In the genomic region with DNA sequence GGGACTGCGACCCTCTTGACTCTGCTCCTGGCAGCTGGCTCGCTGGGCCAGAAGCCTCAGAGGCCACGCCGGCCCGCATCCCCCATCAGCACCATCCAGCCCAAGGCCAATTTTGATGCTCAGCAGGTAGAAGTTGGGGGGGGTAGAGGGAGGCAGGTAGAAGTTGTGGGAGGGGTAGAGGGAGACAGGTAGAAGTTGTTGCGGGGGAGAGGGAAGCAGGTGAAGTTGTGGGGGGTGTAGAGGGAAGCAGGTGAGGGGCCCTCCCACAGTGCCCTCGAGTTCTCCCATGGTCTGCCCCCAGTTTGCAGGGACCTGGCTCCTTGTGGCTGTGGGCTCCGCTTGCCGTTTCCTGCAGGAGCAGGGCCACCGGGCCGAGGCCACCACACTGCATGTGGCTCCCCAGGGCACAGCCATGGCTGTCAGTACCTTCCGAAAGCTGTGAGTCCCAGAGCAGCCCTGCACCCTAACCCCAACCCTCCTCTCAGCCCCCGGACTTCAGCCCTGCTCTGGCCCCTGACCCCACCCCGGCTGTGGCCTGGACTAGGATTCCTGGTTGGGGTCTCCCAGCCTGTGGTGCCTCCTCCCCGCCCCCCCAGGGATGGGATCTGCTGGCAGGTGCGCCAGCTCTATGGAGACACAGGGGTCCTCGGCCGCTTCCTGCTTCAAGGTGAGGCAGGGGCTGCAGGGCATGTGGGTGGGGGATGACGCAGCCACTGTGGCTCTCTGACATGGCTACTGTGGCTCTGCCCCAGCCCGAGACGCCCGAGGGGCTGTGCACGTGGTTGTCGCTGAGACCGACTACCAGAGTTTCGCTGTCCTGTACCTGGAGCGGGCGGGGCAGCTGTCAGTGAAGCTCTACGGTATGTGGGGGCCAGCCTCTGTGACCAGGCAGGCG, we compare ENCODE assay signal across 11 cellular contexts. TPM values are rescaled to one million over a fixed set of nuclear protein-coding genes. Genes with fewer than 3 reads are reported as not detected.
DNase-seq lines count a peak whose midpoint lies in the region; ATAC-seq and TF ChIP-seq lines count a peak whose summit lies in the region.
"Had no signal": no experiment of that assay in that cellular context is flagged by ENCODE, and none has a peak within 500 bp of the region (broad histone marks: within the 10 kb centered on the region; RNA-seq: fewer than 3 reads in every experiment).

No MANE protein-coding gene starts in this region.

- CTCF ChIA-PET in activated CD4-positive, alpha-beta memory T cell treated with anti-CD3 and anti-CD28 coated beads for 36 hours (lab: Charles Lee) = interaction anchor here (0.7 to 3.4 kb wide), 7 partner anchors 14 to 103 kb away, joined by 3 to 13 read pairs (median 5); a partner anchor contains a TSS

- no peaks in the 10 kb centered on the region for H3K27me3 Mint-ChIP-seq in activated CD4-positive, alpha-beta memory T cell treated with anti-CD3 and anti-CD28 coated beads for 36 hours

- peak overlapping the region; percentile 38 for H3K4me3 Mint-ChIP-seq in activated CD4-positive, alpha-beta memory T cell treated with anti-CD3 and anti-CD28 coated beads for 36 hours

- H3K4me1 ChIP-seq in right cardiac atrium (ENCODE audit: control insufficient read depth, insufficient read depth, low read length) (no peaks in the 10 kb centered on the region), gastrocnemius medialis (peaks cover 21 to 60% of the 10 kb centered on the region in 2 donors)

- H3K27me3 ChIP-seq in right cardiac atrium (ENCODE audit: control insufficient read depth, insufficient read depth) (no peaks in the 10 kb centered on the region), gastrocnemius medialis (no peaks in the 10 kb centered on the region)
- H3K27me3 ChIP-seq: thyroid gland had no signal

- intact Hi-C loops in activated CD4-positive, alpha-beta memory T cell treated with anti-CD3 and anti-CD28 coated beads for 36 hours (cut with micrococcal nuclease) = loop anchor here (2.0 to 10.0 kb wide), 3 partner anchors 47 to 103 kb away; a partner anchor contains a TSS
- intact Hi-C loops in right cardiac atrium (cut with DNase I) = loop anchor here in 3 of 4 donors (5.0 to 10.0 kb wide), 7 partner anchors 37 to 151 kb away; a partner anchor contains a TSS
- intact Hi-C loops in gastrocnemius medialis (cut with DNase I; ENCODE audit: low total_unique reads) = loop anchor here (2.0 kb wide), 2 partner anchors 83 to 97 kb away; a partner anchor contains a TSS

- TF ChIP-seq POLR2A in gastrocnemius medialis (IDR thresholded peaks at IDR 0.05) = no peak

- H3K27ac ChIP-seq in right cardiac atrium (ENCODE audit: low read length) (no peak overlapping the region), gastrocnemius medialis (peak overlapping the region; percentile 26 to 96 (median 69))

- peaks cover 0 to 25% of the 10 kb centered on the region in 2 donors for H3K36me3 ChIP-seq in gastrocnemius medialis

- in situ Hi-C loops in gastrocnemius medialis (cut with MboI; ENCODE audit: low sequenced_read_pairs in 4 of 4) = loop anchor here in 2 of 4 donors (10.0 to 25.0 kb wide), 2 partner anchors 89 to 158 kb away; a partner anchor contains a TSS
- in situ Hi-C loops in GM13977 (cut with MboI; ENCODE audit: low pct_unique_long_range_greater_than_20kb, low sequenced_read_pairs, unreplicated experiment) = no loop called here

- no peaks in the 10 kb centered on the region for H3K9me3 Mint-ChIP-seq in activated CD4-positive, alpha-beta memory T cell treated with anti-CD3 and anti-CD28 coated beads for 36 hours
- H3K9me3 Mint-ChIP-seq: CD8-positive, alpha-beta T cell had no signal

- TF ChIP-seq CTCF in gastrocnemius medialis (IDR thresholded peaks at IDR 0.05 in 4 of 5, conservative IDR thresholded peaks at IDR 0.05 in 1 of 5) (no peak), omental fat pad (IDR thresholded peaks at IDR 0.05) (no peak), GM13977 (IDR thresholded peaks at IDR 0.05; ENCODE audit: extremely low read depth, insufficient read depth, missing control alignments) (no peak)

- ATAC-seq in right cardiac atrium = no peak
- no peak for ATAC-seq in gastrocnemius medialis
- ATAC-seq in omental fat pad (ENCODE audit: low FRiP score) = no peak
- ATAC-seq in GM18868 (IDR thresholded peaks at IDR 0.05; ENCODE audit: unreplicated experiment) = no peak

- H3K36me3 Mint-ChIP-seq in activated CD4-positive, alpha-beta memory T cell treated with anti-CD3 and anti-CD28 coated beads for 36 hours = peaks cover 17% of the 10 kb centered on the region

- POLR2A ChIA-PET in activated CD4-positive, alpha-beta memory T cell treated with anti-CD3 and anti-CD28 coated beads for 36 hours (lab: Charles Lee) = interaction anchor here (1.5 kb wide), 1 partner anchor 102 kb away, joined by 3 read pairs; no protein-coding TSS in a partner anchor

- H3K9me3 ChIP-seq in right cardiac atrium (ENCODE audit: control insufficient read depth, low read length) = no peaks in the 10 kb centered on the region
- no peaks in the 10 kb centered on the region for H3K9me3 ChIP-seq in gastrocnemius medialis
- H3K9me3 ChIP-seq: thyroid gland had no signal

- peaks cover 12% of the 10 kb centered on the region for H3K4me1 Mint-ChIP-seq in activated CD4-positive, alpha-beta memory T cell treated with anti-CD3 and anti-CD28 coated beads for 36 hours (ENCODE audit: low read depth)

- WGBS in right cardiac atrium = 89% methylated on average over 30 of the region's 30 CpGs

- DNase-seq in ELF-1 (ENCODE audit: low read depth, low spot score) = peak; percentile 55
- DNase-seq in activated CD4-positive, alpha-beta memory T cell treated with anti-CD3 and anti-CD28 coated beads for 36 hours = no peak
- peak; percentile 50 to 76 (median 68) for DNase-seq in right cardiac atrium
- no peak for DNase-seq in gastrocnemius medialis
- no peak for DNase-seq in omental fat pad (ENCODE audit: low spot score)
- no peak for DNase-seq in GM13977 (ENCODE audit: low spot score)
- no peak for DNase-seq in activated effector memory CD4-positive, alpha-beta T cell treated with Interleukin-2 at 50 U/mL for 16 hours

- H3K4me3 ChIP-seq in right cardiac atrium (ENCODE audit: low read length) (no peak overlapping the region), gastrocnemius medialis (no peak overlapping the region)

- no peak overlapping the region for H3K27ac Mint-ChIP-seq in activated CD4-positive, alpha-beta memory T cell treated with anti-CD3 and anti-CD28 coated beads for 36 hours
- H3K27ac Mint-ChIP-seq: CD8-positive, alpha-beta T cell had no signal

RNA-seq across cellular contexts. Expression of a gene that starts 0.5 kb away (rescaled TPM):
- under 1 TPM; 0.90 to 0.94 TPM for total RNA-seq in activated CD4-positive, alpha-beta memory T cell treated with anti-CD3 and anti-CD28 coated beads for 36 hours
- 1 to 10 TPM; 1.0 to 1.8 (median 1.4) TPM for total RNA-seq in right cardiac atrium
- polyA plus RNA-seq in right cardiac atrium = 1.4 TPM
- total RNA-seq in gastrocnemius medialis = 1 to 10 TPM in 2 of 4 donors, not detected in 2; 1.7 to 5.2 TPM
- total RNA-seq in omental fat pad = 1 to 10 TPM in 1 of 4 donors, not detected in 3; 4.3 TPM
- total RNA-seq: CD8-positive, alpha-beta T cell had no signal

RNA-seq across cellular contexts. Expression of a gene that starts 1.0 kb away (rescaled TPM):
- total RNA-seq in activated CD4-positive, alpha-beta memory T cell treated with anti-CD3 and anti-CD28 coated beads for 36 hours = 10 to 100 TPM; 66.8 to 69.4 TPM
- total RNA-seq in right cardiac atrium = 100 to 1,000 TPM; 108 to 139 (median 120) TPM
- polyA plus RNA-seq in right cardiac atrium = 150 TPM
- 100 to 1,000 TPM; 329 to 469 (median 435) TPM for total RNA-seq in gastrocnemius medialis
- 100 to 1,000 TPM; 154 to 242 (median 185) TPM for total RNA-seq in omental fat pad

RNA-seq across cellular contexts. Expression of a gene that starts 6.5 kb away (rescaled TPM):
- 1 to 10 TPM; 1.6 to 2.1 TPM for total RNA-seq in activated CD4-positive, alpha-beta memory T cell treated with anti-CD3 and anti-CD28 coated beads for 36 hours
- total RNA-seq in right cardiac atrium = 10 to 100 TPM in 3 of 4 donors, 1 to 10 TPM in 1; 9.8 to 21.2 (median 13.1) TPM
- polyA plus RNA-seq in right cardiac atrium = 7.0 TPM
- total RNA-seq in gastrocnemius medialis = not detected
- total RNA-seq in omental fat pad = under 1 TPM in 1 of 4 donors, not detected in 3; 0.46 TPM

RNA-seq across cellular contexts. Expression of a gene that starts 31.7 kb away (rescaled TPM):
- not detected for total RNA-seq in activated CD4-positive, alpha-beta memory T cell treated with anti-CD3 and anti-CD28 coated beads for 36 hours
- total RNA-seq in right cardiac atrium (1,000 to 10,000 TPM; 3,127 to 5,556 (median 4,402) TPM), gastrocnemius medialis (10 to 100 TPM in 3 of 4 donors, 1 to 10 TPM in 1; 2.3 to 35.2 (median 27.0) TPM), omental fat pad (100 to 1,000 TPM in 2 of 4 donors, 10 to 100 TPM in 2; 76.9 to 173 (median 118) TPM)
- 6,981 TPM for polyA plus RNA-seq in right cardiac atrium

RNA-seq across cellular contexts. Expression of a gene that starts 37.2 kb away (rescaled TPM):
- not detected for total RNA-seq in activated CD4-positive, alpha-beta memory T cell treated with anti-CD3 and anti-CD28 coated beads for 36 hours
- total RNA-seq in right cardiac atrium (10 to 100 TPM in 2 of 4 donors, 1 to 10 TPM in 2; 4.3 to 16.7 (median 9.7) TPM), gastrocnemius medialis (under 1 TPM in 1 of 4 donors, not detected in 3; 0.10 TPM), omental fat pad (under 1 TPM in 3 of 4 donors, not detected in 1; 0.28 to 0.47 (median 0.36) TPM)
- 2.4 TPM for polyA plus RNA-seq in right cardiac atrium
- total RNA-seq: MCF 10A had no signal

Comparison
In these comparisons a context has a peak if more than half of its experiments do, and no peak if none do; other contexts are left out.
1. DNase-seq: peak in ELF-1 (single experiment) and right cardiac atrium (3 of 3); none in activated CD4-positive, alpha-beta memory T cell treated with anti-CD3 and anti-CD28 coated beads for 36 hours (single experiment), gastrocnemius medialis (0 of 2), omental fat pad (single experiment), GM13977 (single experiment) and activated effector memory CD4-positive, alpha-beta T cell treated with Interleukin-2 at 50 U/mL for 16 hours (single experiment).